Comparison of ENCODE assay signal across 8 cellular contexts in genomic region chr1:150159550-150159949, GRCh38. TPM values are rescaled to one million over a fixed set of nuclear protein-coding genes. Genes with fewer than 3 reads are reported as not detected.
DNase-seq lines count a peak whose midpoint lies in the region; ATAC-seq lines count a peak whose summit lies in the region.

No MANE protein-coding gene starts in this region.

- peak overlapping the region; percentile 93 for H3K27ac ChIP-seq in mesenchymal stem cell (ENCODE audit: low read length, poor library complexity, severe bottlenecking)

- peak overlapping the region; percentile 34 for H3K27ac Mint-ChIP-seq in activated naive CD8-positive, alpha-beta T cell

- H3K4me1 Mint-ChIP-seq in activated naive CD8-positive, alpha-beta T cell (ENCODE audit: low read depth): peaks cover 61% of the 10 kb centered on the region

- H3K36me3 ChIP-seq in mesenchymal stem cell (ENCODE audit: control insufficient read depth in 1 of 2, insufficient read depth in 2 of 2, low read depth in 1 of 2, low read length in 2 of 2): peaks cover 38 to 65% of the 10 kb centered on the region in 2 experiments

- no peak overlapping the region for H2AFZ ChIP-seq in mesenchymal stem cell (ENCODE audit: low read depth, low read length)

- DNase-seq in AML-193 (lab: John Stamatoyannopoulos, UW) (peak; percentile 31 to 40), mesenchymal stem cell (no peak), OCI-M2 (lab: John Stamatoyannopoulos, UW; ENCODE audit: unreplicated experiment) (no peak), NCI-H1417 (lab: John Stamatoyannopoulos, UW) (no peak)

- peak overlapping the region; percentile 11 for H2AK5ac ChIP-seq in mesenchymal stem cell (ENCODE audit: low read length, severe bottlenecking)

- no peaks in the 10 kb centered on the region for H3K9me3 ChIP-seq in mesenchymal stem cell (ENCODE audit: control insufficient read depth, low read length)

- no peak overlapping the region for H2BK120ac ChIP-seq in mesenchymal stem cell (ENCODE audit: low read depth, low read length)

- peaks cover 4% of the 10 kb centered on the region for H3K79me1 ChIP-seq in mesenchymal stem cell (replicated peaks; ENCODE audit: low read length, poor library complexity, severe bottlenecking)

- peaks cover 39% of the 10 kb centered on the region for H3K4me1 ChIP-seq in mesenchymal stem cell (ENCODE audit: control insufficient read depth, insufficient read depth, low read depth, low read length)

- peak; percentile 30 for ATAC-seq in HG03108 (IDR thresholded peaks at IDR 0.05; ENCODE audit: unreplicated experiment)
- ATAC-seq in HG02588 (IDR thresholded peaks at IDR 0.05; ENCODE audit: unreplicated experiment): no peak
- ATAC-seq in HG02981 (IDR thresholded peaks at IDR 0.05; ENCODE audit: unreplicated experiment): no peak

- H4K8ac ChIP-seq in mesenchymal stem cell (ENCODE audit: low read length): no peak overlapping the region

- no peak overlapping the region for H3K18ac ChIP-seq in mesenchymal stem cell (ENCODE audit: low read depth in 1 of 2, low read length in 2 of 2)

- H3K27me3 Mint-ChIP-seq in activated naive CD8-positive, alpha-beta T cell: no peaks in the 10 kb centered on the region

- peak overlapping the region; percentile 47 for H2BK5ac ChIP-seq in mesenchymal stem cell (ENCODE audit: low read depth, low read length, poor library complexity, severe bottlenecking)

- H2BK12ac ChIP-seq in mesenchymal stem cell (ENCODE audit: low read length in 2 of 2): no peak overlapping the region

- no peaks in the 10 kb centered on the region for H3K27me3 ChIP-seq in mesenchymal stem cell (ENCODE audit: control insufficient read depth in 1 of 2, insufficient read depth in 1 of 2, low read length in 2 of 2)

- 93% methylated on average over 8 of the region's 8 CpGs for WGBS in mesenchymal stem cell

- peaks cover 10% of the 10 kb centered on the region for H3K36me3 Mint-ChIP-seq in activated naive CD8-positive, alpha-beta T cell

- no peak overlapping the region for H2BK15ac ChIP-seq in mesenchymal stem cell (ENCODE audit: low read depth, poor library complexity, severe bottlenecking)

- no peak overlapping the region for H3K4me3 ChIP-seq in mesenchymal stem cell (ENCODE audit: insufficient read depth in 1 of 2, low read depth in 1 of 2, low read length in 2 of 2)

- no peak overlapping the region for H3K14ac ChIP-seq in mesenchymal stem cell (ENCODE audit: low read length in 2 of 2)

- no peak overlapping the region for H3K4me2 ChIP-seq in mesenchymal stem cell (ENCODE audit: low read length, poor library complexity, severe bottlenecking)

- no peak overlapping the region for H3K9ac ChIP-seq in mesenchymal stem cell (ENCODE audit: low read length)

- H3K9me3 Mint-ChIP-seq in activated naive CD8-positive, alpha-beta T cell (ENCODE audit: low read depth): no peaks in the 10 kb centered on the region

- no peak overlapping the region for H4K91ac ChIP-seq in mesenchymal stem cell (ENCODE audit: low read length)

- H3K4me3 Mint-ChIP-seq in activated naive CD8-positive, alpha-beta T cell: no peak overlapping the region

- H3K4ac ChIP-seq in mesenchymal stem cell (ENCODE audit: low read depth in 1 of 2, low read length in 2 of 2): peak overlapping the region in 1 of 2 experiments; percentile 7

- no peak overlapping the region for H3K23ac ChIP-seq in mesenchymal stem cell (ENCODE audit: low read length in 2 of 2)

RNA-seq across cellular contexts. Expression of gene PLEKHO1, which starts 9.8 kb away (rescaled TPM):
- polyA plus RNA-seq in mesenchymal stem cell (2013, experiment 1 of 2): 73.2 TPM
- 70.2 TPM for polyA plus RNA-seq in mesenchymal stem cell (2013, experiment 2 of 2)

Comparison
In these comparisons a context has a peak if more than half of its experiments do, and no peak if none do; other contexts are left out.
1. DNase-seq: peak in AML-193 (2 of 2); none in mesenchymal stem cell (single experiment), OCI-M2 (single experiment) and NCI-H1417 (0 of 3).